ENCODE assay signal across 14 cellular contexts in the genomic region with DNA sequence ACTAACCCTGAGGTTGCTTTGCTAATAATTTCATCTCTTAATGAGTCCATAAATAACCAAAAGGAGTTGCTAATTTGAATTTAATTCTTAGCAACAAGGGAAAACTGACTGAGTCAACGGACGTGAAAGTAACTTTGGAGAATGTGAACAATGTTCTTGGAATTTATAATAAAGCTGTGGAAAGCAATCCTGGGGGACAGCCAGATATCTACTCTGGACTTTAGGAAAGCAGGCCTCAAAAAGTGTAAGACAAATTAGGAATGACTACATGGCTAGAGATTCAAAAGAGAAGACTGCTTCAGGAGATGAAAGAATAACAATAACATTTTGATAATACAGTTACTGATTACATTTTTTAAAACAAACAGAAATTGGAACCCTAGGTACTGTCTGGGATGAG.
DNase-seq lines count a peak whose midpoint lies in the region.
"Had no signal": no experiment of that assay in that cellular context is flagged by ENCODE, and none has a peak within 500 bp of the region (broad histone marks: within the 10 kb centered on the region; RNA-seq: fewer than 3 reads in every experiment).

No MANE protein-coding gene starts in this region.

- H3K4me1 ChIP-seq in SJSA1 (replicated peaks), result peaks cover 8% of the 10 kb centered on the region; the same call in 1 of the 2 replicates
- H3K4me1 ChIP-seq: heart right ventricle had no signal

- H3K9me3 ChIP-seq in SJSA1 (replicated peaks), result no peaks in the 10 kb centered on the region
- H3K9me3 ChIP-seq: heart right ventricle had no signal

- H3K36me3 ChIP-seq in SJSA1, result no peaks in the 10 kb centered on the region
- H3K36me3 ChIP-seq: heart right ventricle had no signal

- H3K27me3 ChIP-seq in SJSA1 (replicated peaks), result no peaks in the 10 kb centered on the region
- H3K27me3 ChIP-seq: heart right ventricle had no signal

- peak; percentile 85 for DNase-seq in ELR (ENCODE audit: low read depth)
- DNase-seq in SJSA1 (ENCODE audit: low read depth in 1 of 2, low spot score in 2 of 2), result peak in 1 of 2 experiments; percentile 24
- DNase-seq in fibroblast of gingiva (ENCODE audit: low read depth), result peak; percentile 80
- peak; percentile 89 for DNase-seq in renal cortical epithelial cell (ENCODE audit: low read depth)
- DNase-seq in NCI-H2227 (lab: John Stamatoyannopoulos, UW; ENCODE audit: unreplicated experiment), result no peak
- DNase-seq in activated CD8-positive, alpha-beta memory T cell treated with anti-CD3 and anti-CD28 coated beads for 24 hours, result no peak
- no peak for DNase-seq in posterior cingulate gyrus
- no peak for DNase-seq in NCI-H1048 (lab: John Stamatoyannopoulos, UW)
- DNase-seq: activated naive CD4-positive, alpha-beta T cell treated with anti-CD3 and anti-CD28 coated beads, Interleukin-2, amount 50 U/mL, for 16 hours; cortex of kidney; heart right ventricle; NCI-H1436 treated with DMSO at 0.1 percent for 48 hours; NCI-H524 had no signal

- H3K4me3 ChIP-seq in SJSA1, result no peak overlapping the region
- H3K4me3 ChIP-seq: heart right ventricle, skin epidermis had no signal

- peak overlapping the region; percentile 38 for H3K27ac ChIP-seq in SJSA1
- H3K27ac ChIP-seq: heart right ventricle had no signal

- intact Hi-C loops in posterior cingulate gyrus (cut with DNase I), result no loop called here

Comparison
In these comparisons a context has a peak if more than half of its experiments do, and no peak if none do; other contexts are left out.
1. DNase-seq: peak in ELR (single experiment), fibroblast of gingiva (single experiment) and renal cortical epithelial cell (single experiment); none in NCI-H2227 (single experiment), activated CD8-positive, alpha-beta memory T cell treated with anti-CD3 and anti-CD28 coated beads for 24 hours (single experiment), posterior cingulate gyrus (0 of 10) and NCI-H1048 (single experiment).